Comparison of ENCODE assay signal across 14 cellular contexts in genomic region chr14:91056361-91056760, GRCh38.
"Had no signal": no experiment of that assay in that cellular context is flagged by ENCODE, and none has a peak within 500 bp of the region (broad histone marks: within the 10 kb centered on the region; RNA-seq: fewer than 3 reads in every experiment).

No MANE protein-coding gene starts in this region.

- H3K9me3 ChIP-seq: esophagus squamous epithelium, gastrocnemius medialis had no signal

- DNase-seq: activated CD4-positive, alpha-beta memory T cell treated with anti-CD3 and anti-CD28 coated beads, Interleukin-2, amount 10 ng/mL, durations not matched to agents 7 days and 5 days; activated CD4-positive, alpha-beta T cell treated with anti-CD3 and anti-CD28 coated beads, Interleukin-2, amount 10 ng/mL, durations not matched to agents 24 days and 14 days; activated naive CD8-positive, alpha-beta T cell treated with anti-CD3 and anti-CD28 coated beads for 36 hours; central memory CD4-positive, alpha-beta T cell; dorsolateral prefrontal cortex; esophagus squamous epithelium; gastrocnemius medialis; hypothalamus; left ventricle myocardium superior; mammary epithelial cell had no signal

- H3K4me2 ChIP-seq: neural progenitor cell had no signal

- H3K27me3 ChIP-seq: dorsolateral prefrontal cortex, esophagus squamous epithelium, gastrocnemius medialis, neural progenitor cell had no signal

- H3K4me3 ChIP-seq: dorsolateral prefrontal cortex, esophagus squamous epithelium, gastrocnemius medialis, neural progenitor cell had no signal

- H3K9ac ChIP-seq: neural progenitor cell had no signal

- H3K27ac Mint-ChIP-seq: activated CD4-positive, alpha-beta memory T cell treated with anti-CD3 and anti-CD28 coated beads, Interleukin-2, amount 10 ng/mL, durations not matched to agents 7 days and 5 days; activated CD4-positive, alpha-beta T cell treated with anti-CD3 and anti-CD28 coated beads, Interleukin-2, amount 10 ng/mL, durations not matched to agents 24 days and 14 days; activated T-helper 1 cell treated with anti-CD3 and anti-CD28 coated beads, Interleukin-12 subunit alpha, Interleukin-12 subunit beta, Interleukin-2, Interleukin-4 antibody, amounts not matched to agents 30 ng/mL and 10 ng/mL and 1 ng/mL, durations not matched to agents 14 hours and 24 hours and 36 hours; neural progenitor cell had no signal

- H2AFZ ChIP-seq: neural progenitor cell had no signal

- H3K27ac ChIP-seq: gastrocnemius medialis, neural progenitor cell had no signal

- H3K27me3 Mint-ChIP-seq: activated CD4-positive, alpha-beta memory T cell treated with anti-CD3 and anti-CD28 coated beads, Interleukin-2, amount 10 ng/mL, durations not matched to agents 7 days and 5 days; activated CD4-positive, alpha-beta T cell treated with anti-CD3 and anti-CD28 coated beads, Interleukin-2, amount 10 ng/mL, durations not matched to agents 24 days and 14 days; activated naive CD8-positive, alpha-beta T cell treated with anti-CD3 and anti-CD28 coated beads for 36 hours had no signal

- ATAC-seq: activated CD4-positive, CD25-positive, alpha-beta regulatory T cell treated with anti-CD3 and anti-CD28 coated beads, Interleukin-2, amount 50 U/mL, for 24 hours; gastrocnemius medialis; left ventricle myocardium superior; SK-N-SH treated with all-trans-retinoic acid at 6 μM for 48 hours had no signal

- H3K36me3 Mint-ChIP-seq: neural progenitor cell had no signal

- H3K4me3 Mint-ChIP-seq: activated CD4-positive, alpha-beta memory T cell treated with anti-CD3 and anti-CD28 coated beads, Interleukin-2, amount 10 ng/mL, durations not matched to agents 7 days and 5 days; activated CD4-positive, alpha-beta T cell treated with anti-CD3 and anti-CD28 coated beads, Interleukin-2, amount 10 ng/mL, durations not matched to agents 24 days and 14 days; activated naive CD8-positive, alpha-beta T cell treated with anti-CD3 and anti-CD28 coated beads for 36 hours; activated T-helper 1 cell treated with anti-CD3 and anti-CD28 coated beads, Interleukin-12 subunit alpha, Interleukin-12 subunit beta, Interleukin-2, Interleukin-4 antibody, amounts not matched to agents 30 ng/mL and 10 ng/mL and 1 ng/mL, durations not matched to agents 14 hours and 24 hours and 36 hours; neural progenitor cell had no signal

- H3K36me3 ChIP-seq: esophagus squamous epithelium, gastrocnemius medialis, neural progenitor cell had no signal

- H3K9me3 Mint-ChIP-seq: activated CD4-positive, alpha-beta memory T cell treated with anti-CD3 and anti-CD28 coated beads, Interleukin-2, amount 10 ng/mL, durations not matched to agents 7 days and 5 days; activated CD4-positive, alpha-beta T cell treated with anti-CD3 and anti-CD28 coated beads, Interleukin-2, amount 10 ng/mL, durations not matched to agents 24 days and 14 days; activated T-helper 1 cell treated with anti-CD3 and anti-CD28 coated beads, Interleukin-12 subunit alpha, Interleukin-12 subunit beta, Interleukin-2, Interleukin-4 antibody, amounts not matched to agents 30 ng/mL and 10 ng/mL and 1 ng/mL, durations not matched to agents 14 hours and 24 hours and 36 hours; neural progenitor cell had no signal
